In genomic region chr18:67517224-67517765, GRCh38 we compare ENCODE assay signal across 8 cellular contexts. TPM values are rescaled to one million over a fixed set of nuclear protein-coding genes. Genes with fewer than 3 reads are reported as not detected.
DNase-seq lines count a peak whose midpoint lies in the region; ATAC-seq, FAIRE-seq and TF ChIP-seq lines count a peak whose summit lies in the region.

No MANE protein-coding gene starts in this region.

- no peak for FAIRE-seq in bronchial epithelial cell (lab: Jason Lieb, UNC)

- intact Hi-C loops in left lung (cut with DNase I): no loop called here

- H3K36me3 ChIP-seq in bronchial epithelial cell (ENCODE audit: control insufficient read depth, insufficient read depth, low read length) (no peaks in the 10 kb centered on the region), left lung (no peaks in the 10 kb centered on the region)

- peak overlapping the region; percentile 79 to 81 for H3K27ac ChIP-seq in left lung
- H3K27ac ChIP-seq in substantia nigra (ENCODE audit: low read depth, low read length, poor library complexity, severe bottlenecking): peak overlapping the region; percentile 88

- TF ChIP-seq CTCF in bronchial epithelial cell (IDR thresholded peaks at IDR 0.05; ENCODE audit: insufficient read depth, low read length, severe bottlenecking): no peak
- no peak for TF ChIP-seq CTCF in left lung (IDR thresholded peaks at IDR 0.05)

- H3K27me3 ChIP-seq in bronchial epithelial cell (ENCODE audit: control insufficient read depth, insufficient read depth, low read length): no peaks in the 10 kb centered on the region
- H3K27me3 ChIP-seq in left lung: peaks cover 0 to 29% of the 10 kb centered on the region in 2 donors

- ATAC-seq in left lung: peak; percentile 56
- no peak for ATAC-seq in GM18858 (IDR thresholded peaks at IDR 0.05; ENCODE audit: unreplicated experiment)
- no peak for ATAC-seq in HG03469 (IDR thresholded peaks at IDR 0.05; ENCODE audit: unreplicated experiment)

- H3K4me1 ChIP-seq in left lung: peaks cover 3 to 16% of the 10 kb centered on the region in 2 donors

- DNase-seq in DMS53 treated with DMSO at 0.1 percent for 48 hours (lab: John Stamatoyannopoulos, UW; ENCODE audit: unreplicated experiment): peak; percentile 83
- peak; percentile 40 for DNase-seq in NCI-H1694 treated with DMSO at 0.1 percent for 48 hours (lab: John Stamatoyannopoulos, UW)
- DNase-seq in bronchial epithelial cell (ENCODE audit: low read depth): no peak
- peak in 1 of 2 donors; percentile 34 for DNase-seq in left lung
- DNase-seq in substantia nigra (lab: John Stamatoyannopoulos, UW): peak in 16 of 49 donors; percentile 5 to 75 (median 20)
- DNase-seq in stimulated activated naive CD4-positive, alpha-beta T cell treated with Interleukin-2 at 50 U/mL for 16 hours (lab: John Stamatoyannopoulos, UW): no peak

- peak overlapping the region; percentile 45 for H3K4me3 ChIP-seq in bronchial epithelial cell (ENCODE audit: low read depth, low read length)
- H3K4me3 ChIP-seq in left lung: peak overlapping the region; percentile 23 to 73

- H3K9me3 ChIP-seq in left lung: no peaks in the 10 kb centered on the region

RNA-seq across cellular contexts. Expression of gene DSEL, which starts 0.8 kb away (rescaled TPM):
- total RNA-seq in bronchial epithelial cell (2.4 and 3.3 TPM in 2 replicates), left lung (10 to 100 TPM; 14.2 to 17.3 TPM)

Comparison
In these comparisons a context has a peak if more than half of its experiments do, and no peak if none do; other contexts are left out.
1. DNase-seq: peak in DMS53 treated with DMSO at 0.1 percent for 48 hours (single experiment) and NCI-H1694 treated with DMSO at 0.1 percent for 48 hours (single experiment); none in bronchial epithelial cell (single experiment) and stimulated activated naive CD4-positive, alpha-beta T cell treated with Interleukin-2 at 50 U/mL for 16 hours (single experiment).